Comparison of ENCODE assay signal across 1 cellular context in the genomic region with DNA sequence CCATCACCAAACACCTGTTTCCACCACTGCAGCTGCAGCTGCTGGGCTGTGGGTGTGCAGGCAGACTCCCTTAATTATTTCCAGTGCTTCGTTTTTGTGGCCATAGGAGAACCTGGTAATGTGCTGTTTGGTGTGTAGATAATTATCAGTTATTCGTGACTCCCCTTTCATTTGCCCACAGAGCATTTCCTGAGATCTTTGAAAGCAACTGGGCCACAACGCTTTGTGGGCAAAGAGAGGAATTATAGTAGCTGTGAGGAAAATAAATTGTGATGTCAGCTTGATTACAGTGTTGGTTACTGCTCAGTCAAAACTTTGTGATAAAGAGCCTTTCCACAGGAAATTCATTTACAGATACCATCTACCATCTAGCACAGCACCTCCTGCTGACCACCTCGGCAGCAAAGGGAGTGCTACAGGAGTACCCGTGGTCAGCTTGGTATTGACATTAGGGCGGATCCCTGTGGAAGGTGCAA.
TF ChIP-seq lines count a peak whose summit lies in the region.

No MANE protein-coding gene starts in this region.

TF ChIP-seq in SK-N-SH treated with all-trans-retinoic acid at 6 μM for 48 hours, 23 proteins besides CTCF, POLR2A, EP300 and RAD21 (continued from another document):
- TF ChIP-seq, protein P1, sequence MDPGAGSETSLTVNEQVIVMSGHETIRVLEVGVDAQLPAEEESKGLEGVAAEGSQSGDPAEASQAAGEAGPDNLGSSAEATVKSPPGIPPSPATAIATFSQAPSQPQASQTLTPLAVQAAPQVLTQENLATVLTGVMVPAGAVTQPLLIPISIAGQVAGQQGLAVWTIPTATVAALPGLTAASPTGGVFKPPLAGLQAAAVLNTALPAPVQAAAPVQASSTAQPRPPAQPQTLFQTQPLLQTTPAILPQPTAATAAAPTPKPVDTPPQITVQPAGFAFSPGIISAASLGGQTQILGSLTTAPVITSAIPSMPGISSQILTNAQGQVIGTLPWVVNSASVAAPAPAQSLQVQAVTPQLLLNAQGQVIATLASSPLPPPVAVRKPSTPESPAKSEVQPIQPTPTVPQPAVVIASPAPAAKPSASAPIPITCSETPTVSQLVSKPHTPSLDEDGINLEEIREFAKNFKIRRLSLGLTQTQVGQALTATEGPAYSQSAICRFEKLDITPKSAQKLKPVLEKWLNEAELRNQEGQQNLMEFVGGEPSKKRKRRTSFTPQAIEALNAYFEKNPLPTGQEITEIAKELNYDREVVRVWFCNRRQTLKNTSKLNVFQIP (CRISPR knock-in tag; IDR thresholded peaks at IDR 0.05; ENCODE audit: borderline replicate concordance, low read depth), result no peak
- TF ChIP-seq TOX (CRISPR knock-in tag; IDR thresholded peaks at IDR 0.05; ENCODE audit: borderline replicate concordance) (no peak), ZNF565 (CRISPR knock-in tag; conservative IDR thresholded peaks at IDR 0.05; ENCODE audit: low read depth) (no peak), ZFP3 (CRISPR knock-in tag; IDR thresholded peaks at IDR 0.05) (no peak)
- TF ChIP-seq, protein P2, sequence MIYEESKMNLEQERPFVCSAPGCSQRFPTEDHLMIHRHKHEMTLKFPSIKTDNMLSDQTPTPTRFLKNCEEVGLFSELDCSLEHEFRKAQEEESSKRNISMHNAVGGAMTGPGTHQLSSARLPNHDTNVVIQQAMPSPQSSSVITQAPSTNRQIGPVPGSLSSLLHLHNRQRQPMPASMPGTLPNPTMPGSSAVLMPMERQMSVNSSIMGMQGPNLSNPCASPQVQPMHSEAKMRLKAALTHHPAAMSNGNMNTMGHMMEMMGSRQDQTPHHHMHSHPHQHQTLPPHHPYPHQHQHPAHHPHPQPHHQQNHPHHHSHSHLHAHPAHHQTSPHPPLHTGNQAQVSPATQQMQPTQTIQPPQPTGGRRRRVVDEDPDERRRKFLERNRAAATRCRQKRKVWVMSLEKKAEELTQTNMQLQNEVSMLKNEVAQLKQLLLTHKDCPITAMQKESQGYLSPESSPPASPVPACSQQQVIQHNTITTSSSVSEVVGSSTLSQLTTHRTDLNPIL (CRISPR knock-in tag; IDR thresholded peaks at IDR 0.05; ENCODE audit: low read depth), result no peak
